Comparison of ENCODE assay signal across 10 cellular contexts in the genomic region with DNA sequence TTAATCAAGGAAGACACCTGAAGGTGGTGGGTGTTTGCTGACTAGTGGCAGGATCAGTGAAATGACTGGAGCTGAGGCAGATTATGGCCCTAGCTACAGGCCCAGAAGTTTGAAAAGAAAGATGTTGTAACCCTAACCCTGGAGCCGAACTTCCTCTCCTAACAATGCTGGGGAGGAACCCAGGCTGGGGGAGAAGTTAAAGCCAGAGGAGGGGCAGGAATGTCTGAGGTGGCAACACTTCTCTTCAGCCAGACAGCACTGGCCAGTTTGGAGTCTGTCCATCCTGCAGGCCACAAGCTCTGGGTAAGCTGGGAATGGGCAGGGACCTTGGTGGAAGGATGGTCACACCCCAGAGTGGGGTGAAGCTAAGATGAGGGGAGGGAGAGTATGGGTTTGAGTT. TPM values are rescaled to one million over a fixed set of nuclear protein-coding genes. Genes with fewer than 3 reads are reported as not detected.
A peak's percentile ranks its signal among the peaks of the same experiment; 100 is the strongest.
DNase-seq lines count a peak whose midpoint lies in the region; ATAC-seq and TF ChIP-seq lines count a peak whose summit lies in the region.
"Had no signal": no experiment of that assay in that cellular context is flagged by ENCODE, and none has a peak within 500 bp of the region (broad histone marks: within the 10 kb centered on the region; RNA-seq: fewer than 3 reads in every experiment).

A gene (plus strand): TSS at position 265 of the 400 bp plus-strand sequence. CDS start 1,023 bp downstream, outside the sequence.

- DNase-seq in CD8-positive, alpha-beta memory T cell = no peak
- peak; percentile 95 for DNase-seq in NB4 (ENCODE audit: low read depth)
- DNase-seq in adrenal gland = peak in 2 of 7 donors; percentile 25 to 31
- DNase-seq in naive thymus-derived CD8-positive, alpha-beta T cell = peak in 1 of 10 donors; percentile 16
- DNase-seq in NCI-H2171 treated with DMSO at 0.1 percent for 48 hours (lab: John Stamatoyannopoulos, UW) = no peak
- DNase-seq in stimulated activated CD4-positive, alpha-beta T cell treated with anti-CD3 and anti-CD28 coated beads, Interleukin-4, amount 100 ng/mL, for 4 hours = no peak
- no peak for DNase-seq in stimulated activated CD4-positive, alpha-beta T cell treated with anti-CD3 and anti-CD28 coated beads, Interleukin-4, amount 100 ng/mL, for 1 hour
- DNase-seq: testis had no signal

- H3K27ac Mint-ChIP-seq in CD8-positive, alpha-beta memory T cell = peak within 1 kb of the TSS; percentile 87 to 99 (median 96)
- H3K27ac Mint-ChIP-seq in naive thymus-derived CD8-positive, alpha-beta T cell = peak within 1 kb of the TSS; percentile 92 to 100 (median 98)

- TF ChIP-seq CTCF in NB4 (IDR thresholded peaks at IDR 0.05; ENCODE audit: low read depth, low read length) = no peak
- TF ChIP-seq CTCF in adrenal gland (IDR thresholded peaks at IDR 0.05) = no peak

- H3K36me3 ChIP-seq in CD8-positive, alpha-beta memory T cell (ENCODE audit: insufficient read depth, low read length) = no peaks in the 10 kb centered on the region
- H3K36me3 ChIP-seq in adrenal gland (replicated peaks in 1 of 2) = no peaks in the 10 kb centered on the region

- peak within 1 kb of the TSS; percentile 40 for H3K4me3 ChIP-seq in CD8-positive, alpha-beta memory T cell (ENCODE audit: low read length)
- H3K4me3 ChIP-seq in NB4 (ENCODE audit: low read depth, low read length) (peak within 1 kb of the TSS; percentile 73), adrenal gland (no peak within 1 kb of the TSS)
- H3K4me3 ChIP-seq: testis had no signal

- peaks cover 0 to 1% of the 10 kb centered on the region in 2 donors for H3K27me3 Mint-ChIP-seq in CD8-positive, alpha-beta memory T cell
- no peaks in the 10 kb centered on the region for H3K27me3 Mint-ChIP-seq in naive thymus-derived CD8-positive, alpha-beta T cell

- no peak for ATAC-seq in naive thymus-derived CD8-positive, alpha-beta T cell
- no peak for ATAC-seq in GM21737 (IDR thresholded peaks at IDR 0.05; ENCODE audit: unreplicated experiment)

- no peaks in the 10 kb centered on the region for H3K9me3 Mint-ChIP-seq in CD8-positive, alpha-beta memory T cell
- H3K9me3 Mint-ChIP-seq in naive thymus-derived CD8-positive, alpha-beta T cell = no peaks in the 10 kb centered on the region

- H3K4me3 Mint-ChIP-seq in CD8-positive, alpha-beta memory T cell = peak within 1 kb of the TSS; percentile 62 to 90 (median 83)
- peak within 1 kb of the TSS; percentile 51 to 89 (median 83) for H3K4me3 Mint-ChIP-seq in naive thymus-derived CD8-positive, alpha-beta T cell

- WGBS in adrenal gland, 4 donors = 23 to 53% (median 50%) methylated on average over 1 of the region's 1 CpG

- intact Hi-C loops in adrenal gland (cut with DNase I) = no loop called here

- CTCF ChIA-PET in CD8-positive, alpha-beta memory T cell (lab: Charles Lee) = interaction anchor here (1.5 to 22.0 kb wide), 5 partner anchors 5 to 312 kb away, joined by 3 to 692 read pairs (median 576); a partner anchor contains a TSS

- no peaks in the 10 kb centered on the region for H3K27me3 ChIP-seq in CD8-positive, alpha-beta memory T cell (ENCODE audit: insufficient read depth, low read length, poor library complexity, severe bottlenecking)
- no peaks in the 10 kb centered on the region for H3K27me3 ChIP-seq in adrenal gland
- H3K27me3 ChIP-seq: testis had no signal

- peaks cover 74% of the 10 kb centered on the region for H3K4me1 ChIP-seq in CD8-positive, alpha-beta memory T cell (ENCODE audit: insufficient read depth, low read length)
- H3K4me1 ChIP-seq in adrenal gland (replicated peaks in 1 of 2) = peaks cover 0 to 5% of the 10 kb centered on the region in 2 donors
- H3K4me1 ChIP-seq: testis had no signal

- no peaks in the 10 kb centered on the region for H3K9me3 ChIP-seq in CD8-positive, alpha-beta memory T cell (ENCODE audit: low read length)
- no peaks in the 10 kb centered on the region for H3K9me3 ChIP-seq in adrenal gland (replicated peaks in 1 of 3)
- H3K9me3 ChIP-seq: testis had no signal

- H3K4me1 Mint-ChIP-seq in CD8-positive, alpha-beta memory T cell = peaks cover 67 to 90% (median 80%) of the 10 kb centered on the region in 3 donors
- peaks cover 37 to 84% (median 76%) of the 10 kb centered on the region in 4 donors for H3K4me1 Mint-ChIP-seq in naive thymus-derived CD8-positive, alpha-beta T cell

- POLR2A ChIA-PET in CD8-positive, alpha-beta memory T cell (lab: Charles Lee) = interaction anchor here (1.0 to 1.7 kb wide), 3 partner anchors 9 to 12 kb away, joined by 4 to 8 read pairs (median 7); no protein-coding TSS in a partner anchor
- POLR2A ChIA-PET in naive thymus-derived CD8-positive, alpha-beta T cell (lab: Charles Lee) = interaction anchor here (0.5 to 38.0 kb wide), 10 partner anchors 1 to 1386 kb away, joined by 3 to 1584 read pairs (median 6); a partner anchor contains a TSS

- H3K27ac ChIP-seq in CD8-positive, alpha-beta memory T cell (ENCODE audit: low read depth, low read length) = peak within 1 kb of the TSS; percentile 29
- H3K27ac ChIP-seq in adrenal gland = peak within 1 kb of the TSS in 3 of 5 donors; percentile 6 to 63 (median 12)
- H3K27ac ChIP-seq: testis had no signal

- peaks cover 11 to 21% (median 12%) of the 10 kb centered on the region in 3 donors for H3K36me3 Mint-ChIP-seq in CD8-positive, alpha-beta memory T cell
- H3K36me3 Mint-ChIP-seq in naive thymus-derived CD8-positive, alpha-beta T cell = peaks cover 4 to 13% (median 5%) of the 10 kb centered on the region in 3 donors

- TF ChIP-seq POLR2A in NB4 (IDR thresholded peaks at IDR 0.05; ENCODE audit: extremely low read depth, insufficient read length) = peak; percentile 13
- no peak for TF ChIP-seq POLR2A in adrenal gland (IDR thresholded peaks at IDR 0.05)

RNA-seq across cellular contexts. Expression of the gene that starts here (rescaled TPM):
- 10 to 100 TPM; 22.0 to 22.4 TPM for total RNA-seq in CD8-positive, alpha-beta memory T cell
- polyA plus RNA-seq in CD8-positive, alpha-beta memory T cell = 49.6 TPM
- 10 to 100 TPM; 12.1 to 29.0 (median 20.7) TPM for total RNA-seq in adrenal gland
- 10 to 100 TPM in 2 of 3 donors, 1 to 10 TPM in 1; 9.7 to 67.8 (median 49.2) TPM for polyA plus RNA-seq in adrenal gland
- total RNA-seq in naive thymus-derived CD8-positive, alpha-beta T cell = 10 to 100 TPM; 13.7 to 19.1 TPM
- 10 to 100 TPM; 13.4 to 18.0 (median 15.0) TPM for polyA plus RNA-seq in naive thymus-derived CD8-positive, alpha-beta T cell
- total RNA-seq: HT-29 had no signal

Comparison
In these comparisons a context has a peak if more than half of its experiments do, and no peak if none do; other contexts are left out.
1. H3K4me3 ChIP-seq: peak in CD8-positive, alpha-beta memory T cell (single experiment) and NB4 (single experiment); none in adrenal gland (0 of 4).